Comparison of ENCODE assay signal across 20 cellular contexts in genomic region chr2:129548880-129549279, GRCh38.
DNase-seq lines count a peak whose midpoint lies in the region.
"Had no signal": no experiment of that assay in that cellular context is flagged by ENCODE, and none has a peak within 500 bp of the region (broad histone marks: within the 10 kb centered on the region; RNA-seq: fewer than 3 reads in every experiment).

No MANE protein-coding gene starts in this region.

- no peak overlapping the region for H3K18ac ChIP-seq in mesendoderm (ENCODE audit: low read length)

- no peaks in the 10 kb centered on the region for H3K79me1 ChIP-seq in mesendoderm (ENCODE audit: low read length)

- no peak overlapping the region for H3K9ac ChIP-seq in mesendoderm (ENCODE audit: low read length)
- H3K9ac ChIP-seq: BLaER1 treated with 17β-estradiol and CSF1 and Interleukin-3, amounts not matched to agents 10 nM and 100 nM had no signal

- WGBS in mesendoderm (ENCODE audit: extremely low coverage, insufficient coverage, low lambda C conversion rate) = no CpG with 5 or more reads among the region's 3 CpGs

- peak overlapping the region; percentile 89 for H3K23ac ChIP-seq in mesendoderm (ENCODE audit: low read length)

- no peak overlapping the region for H4K8ac ChIP-seq in mesendoderm (ENCODE audit: low read depth, low read length)

- no peak overlapping the region for H2BK120ac ChIP-seq in mesendoderm (ENCODE audit: low read depth, low read length)

- H2BK5ac ChIP-seq in mesendoderm (ENCODE audit: low read length) = no peak overlapping the region

- H3K4me3 ChIP-seq in mesendoderm (ENCODE audit: low read length) = no peak overlapping the region
- H3K4me3 ChIP-seq: A549; BLaER1 treated with 17β-estradiol and CSF1 and Interleukin-3, amounts not matched to agents 10 nM and 100 nM; GM12878 had no signal

- no peak overlapping the region for H3K4me2 ChIP-seq in mesendoderm (ENCODE audit: low read length)
- H3K4me2 ChIP-seq: A549; BLaER1 treated with 17β-estradiol and CSF1 and Interleukin-3, amounts not matched to agents 10 nM and 100 nM had no signal

- no peak overlapping the region for H2BK15ac ChIP-seq in mesendoderm (replicated peaks; ENCODE audit: low read depth)

- H2AK5ac ChIP-seq in mesendoderm (ENCODE audit: low read length) = no peak overlapping the region

- no peak overlapping the region for H4K5ac ChIP-seq in mesendoderm (ENCODE audit: low read length)

- H3K56ac ChIP-seq in mesendoderm (ENCODE audit: low read length) = no peak overlapping the region

- peak overlapping the region; percentile 47 for H3K27ac ChIP-seq in mesendoderm (ENCODE audit: low read depth, low read length)
- H3K27ac ChIP-seq: 22Rv1; A549; BLaER1 treated with 17β-estradiol and CSF1 and Interleukin-3, amounts not matched to agents 10 nM and 100 nM; C4-2B had no signal

- peaks cover 4% of the 10 kb centered on the region for H3K4me1 ChIP-seq in mesendoderm (ENCODE audit: control insufficient read depth, low read depth, low read length)
- H3K4me1 ChIP-seq: A549 had no signal

- peak; percentile 14 for DNase-seq in NK-92 treated with Interleukin-12 subunit alpha and Interleukin-12 subunit beta, amount 100 ng/mL, for 24 hours (lab: John Stamatoyannopoulos, UW)
- DNase-seq in NK-92 (lab: John Stamatoyannopoulos, UW; ENCODE audit: unreplicated experiment) (no peak), mesendoderm (peak; percentile 83), COR-L47 (lab: John Stamatoyannopoulos, UW) (no peak)
- no peak for DNase-seq in activated naive CD4-positive, alpha-beta T cell treated with anti-CD3 and anti-CD28 coated beads, Interleukin-2, amount 50 U/mL, for 16 hours
- DNase-seq: AML-193; CD4-positive, alpha-beta T cell; CD8-positive, alpha-beta T cell; DMS 273 treated with DMSO at 0.1 percent for 48 hours; DMS153; DMS53; DMS79; DND-41; EL; GDM1 had no signal

- H3K79me2 ChIP-seq in mesendoderm (ENCODE audit: control insufficient read depth, insufficient read depth, low read length) = no peaks in the 10 kb centered on the region

- H3K4ac ChIP-seq in mesendoderm (ENCODE audit: low read depth, low read length) = no peak overlapping the region

- no peaks in the 10 kb centered on the region for H3K27me3 ChIP-seq in mesendoderm (ENCODE audit: insufficient read depth, low read length, poor library complexity)
- H3K27me3 ChIP-seq: BLaER1 treated with 17β-estradiol and CSF1 and Interleukin-3, amounts not matched to agents 10 nM and 100 nM had no signal

- no peaks in the 10 kb centered on the region for H3K36me3 ChIP-seq in mesendoderm (ENCODE audit: control insufficient read depth, insufficient read depth, low read length)
- H3K36me3 ChIP-seq: BLaER1 treated with 17β-estradiol and CSF1 and Interleukin-3, amounts not matched to agents 10 nM and 100 nM had no signal

Comparison
In these comparisons a context has a peak if more than half of its experiments do, and no peak if none do; other contexts are left out.
1. DNase-seq: peak in NK-92 treated with Interleukin-12 subunit alpha and Interleukin-12 subunit beta, amount 100 ng/mL, for 24 hours (single experiment) and mesendoderm (single experiment); none in NK-92 (single experiment), activated naive CD4-positive, alpha-beta T cell treated with anti-CD3 and anti-CD28 coated beads, Interleukin-2, amount 50 U/mL, for 16 hours (single experiment) and COR-L47 (single experiment).